27 cellular contexts compared by ENCODE assay signal in the genomic region with DNA sequence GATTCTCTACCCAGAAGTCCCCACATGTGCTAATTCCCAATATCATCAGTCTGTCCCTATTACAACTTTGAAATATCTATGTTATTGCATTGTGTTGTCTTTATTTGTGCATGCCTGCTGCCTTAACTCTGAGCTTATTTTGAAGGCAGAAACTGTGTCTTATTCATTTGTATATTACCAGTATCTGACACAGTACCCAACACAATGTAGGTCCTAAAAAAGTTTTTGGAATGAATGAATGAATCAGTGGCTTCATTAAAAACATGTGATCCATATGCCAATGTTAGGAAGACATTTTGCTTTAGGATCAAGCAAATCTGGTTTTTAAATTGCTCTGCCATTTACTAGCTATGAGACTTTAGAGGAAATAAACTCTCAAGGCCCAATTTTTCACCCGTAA.
"Had no signal": no experiment of that assay in that cellular context is flagged by ENCODE, and none has a peak within 500 bp of the region (broad histone marks: within the 10 kb centered on the region; RNA-seq: fewer than 3 reads in every experiment).

No MANE protein-coding gene starts in this region.

- ATAC-seq: stimulated activated effector memory CD8-positive, alpha-beta T cell treated with anti-CD3 and anti-CD28 coated beads, Interleukin-12 subunit alpha, Interleukin-12 subunit beta, amount 100 ng/mL, for 72 hours; stimulated activated memory B cell treated with anti-CD40 and anti-IgM and Interleukin-4, amounts not matched to agents 10 μg/mL and 1 μg/mL and 100 μg/mL, for 72 hours; stimulated activated naive B cell treated with anti-CD40 and anti-IgM and Interleukin-4, amounts not matched to agents 10 μg/mL and 1 μg/mL and 100 μg/mL, for 72 hours; stimulated activated naive CD8-positive, alpha-beta T cell treated with anti-CD3 and anti-CD28 coated beads, Interleukin-15, amount 100 ng/mL, for 72 hours; stimulated activated naive CD8-positive, alpha-beta T cell treated with anti-CD3 and anti-CD28 coated beads, Interleukin-15, Interleukin-2, amounts not matched to agents 100 U/mL and 50 U/mL, for 24 hours; upper lobe of right lung had no signal

- FAIRE-seq: urothelium cell line had no signal

- H3K27ac ChIP-seq: stomach, suprapubic skin, testis, thoracic aorta, thyroid gland, tibial artery, tibial nerve, transverse colon, upper lobe of left lung, upper lobe of right lung, uterus, vagina had no signal

- DNase-seq: stimulated activated CD4-positive, alpha-beta T cell treated with anti-CD3 and anti-CD28 coated beads, Interleukin-2, amount 100 ng/mL, for 48 hours; stimulated activated CD4-positive, alpha-beta T cell treated with anti-CD3 and anti-CD28 coated beads, Interleukin-4, amount 100 ng/mL, for 1 hour; stimulated activated CD4-positive, alpha-beta T cell treated with anti-CD3 and anti-CD28 coated beads, Interleukin-4, amount 100 ng/mL, for 24 hours; stimulated activated CD4-positive, alpha-beta T cell treated with anti-CD3 and anti-CD28 coated beads, Interleukin-4, amount 100 ng/mL, for 4 hours; stimulated activated CD8-positive, alpha-beta memory T cell treated with anti-CD3 and anti-CD28 coated beads, Interleukin-4, amount 100 ng/mL, for 48 hours; stimulated activated naive B cell treated with anti-CD40 and anti-IgM and Interleukin-4, amounts not matched to agents 10 μg/mL and 1 μg/mL and 100 μg/mL, for 72 hours; stimulated activated naive CD4-positive, alpha-beta T cell; stimulated activated naive CD4-positive, alpha-beta T cell treated with Interleukin-2 at 50 U/mL for 16 hours; stimulated activated naive CD8-positive, alpha-beta T cell treated with anti-CD3 and anti-CD28 coated beads, Interleukin-15, amount 100 ng/mL, for 72 hours; stimulated activated naive CD8-positive, alpha-beta T cell treated with anti-CD3 and anti-CD28 coated beads, Interleukin-15, Interleukin-2, amounts not matched to agents 100 U/mL and 50 U/mL, for 24 hours; stomach; substantia nigra; testis; thyroid gland; tibial artery; transverse colon; trophoblast cell; upper lobe of left lung; upper lobe of right lung; uterus had no signal

- H3K4me3 ChIP-seq: stomach, suprapubic skin, testis, thoracic aorta, thyroid gland, tibial artery, tibial nerve, transverse colon, upper lobe of left lung, upper lobe of right lung, uterus, vagina had no signal

- H3K27me3 ChIP-seq: stomach, suprapubic skin, testis, thyroid gland, tibial artery, tibial nerve, transverse colon, upper lobe of left lung, upper lobe of right lung, uterus, vagina had no signal

- H3K4me1 ChIP-seq: stomach, suprapubic skin, testis, thyroid gland, tibial artery, tibial nerve, transverse colon, upper lobe of left lung, upper lobe of right lung, uterus, vagina had no signal

- H3K36me3 ChIP-seq: stomach, suprapubic skin, thoracic aorta, thyroid gland, tibial artery, tibial nerve, transverse colon, upper lobe of left lung, upper lobe of right lung, uterus, vagina had no signal

- H3K9me3 ChIP-seq: stomach, suprapubic skin, testis, thoracic aorta, thyroid gland, tibial artery, tibial nerve, transverse colon, upper lobe of left lung, upper lobe of right lung, uterus, vagina had no signal
